ENCODE assay signal across 10 cellular contexts in genomic region chr6:37365791-37366190, GRCh38. TPM values are rescaled to one million over a fixed set of nuclear protein-coding genes. Genes with fewer than 3 reads are reported as not detected.
DNase-seq lines count a peak whose midpoint lies in the region; ATAC-seq and TF ChIP-seq lines count a peak whose summit lies in the region.
"Had no signal": no experiment of that assay in that cellular context is flagged by ENCODE, and none has a peak within 500 bp of the region (broad histone marks: within the 10 kb centered on the region; RNA-seq: fewer than 3 reads in every experiment).

No MANE protein-coding gene starts in this region.

- peaks cover 6% of the 10 kb centered on the region for H3K4me1 ChIP-seq in psoas muscle

- peaks cover 4 to 57% of the 10 kb centered on the region in 2 donors for H3K36me3 ChIP-seq in psoas muscle (ENCODE audit: insufficient read depth in 1 of 2, low read depth in 1 of 2)

- intact Hi-C loops in psoas muscle (cut with DNase I): no loop called here

- no peaks in the 10 kb centered on the region for H3K9me3 ChIP-seq in psoas muscle

- no peak overlapping the region for H3K27ac ChIP-seq in psoas muscle

- WGBS in psoas muscle, 3 donors: 37 to 57% (median 46%) methylated on average over 2 of the region's 2 CpGs

- ATAC-seq in esophagus mucosa (peak; percentile 36), psoas muscle (no peak), GM21825 (IDR thresholded peaks at IDR 0.05; ENCODE audit: unreplicated experiment) (no peak), GM21737 (IDR thresholded peaks at IDR 0.05; ENCODE audit: unreplicated experiment) (no peak), GM18502 (IDR thresholded peaks at IDR 0.05; ENCODE audit: poor library complexity, unreplicated experiment) (no peak)

- no peak overlapping the region for H3K4me3 ChIP-seq in psoas muscle

- peak; percentile 13 for TF ChIP-seq CTCF in psoas muscle (IDR thresholded peaks at IDR 0.05)

- no peaks in the 10 kb centered on the region for H3K27me3 ChIP-seq in psoas muscle (ENCODE audit: insufficient read depth in 3 of 3, low read length in 2 of 3)

- DNase-seq in HCEC 1CT: peak; percentile 3
- peak; percentile 65 for DNase-seq in OCI-M1 (lab: John Stamatoyannopoulos, UW)
- DNase-seq in psoas muscle: no peak
- DNase-seq in activated CD4-positive, alpha-beta T cell treated with anti-CD3 and anti-CD28 coated beads for 4 hours: no peak
- DNase-seq: activated T-cell treated with anti-CD3 and anti-CD28 coated beads for 4 hours; NK-92 treated with Interleukin-12 subunit alpha and Interleukin-12 subunit beta, amount 100 ng/mL, for 24 hours had no signal

RNA-seq across cellular contexts. Expression of gene RNF8, which starts 12.0 kb away (rescaled TPM):
- total RNA-seq in esophagus mucosa (19.0 TPM), psoas muscle (10 to 100 TPM; 10.7 to 17.8 (median 14.2) TPM)
- polyA plus RNA-seq in psoas muscle: 10 to 100 TPM in 2 of 3 donors, 1 to 10 TPM in 1; 9.4 to 28.5 (median 11.1) TPM

Comparison
In these comparisons a context has a peak if more than half of its experiments do, and no peak if none do; other contexts are left out.
1. DNase-seq: peak in HCEC 1CT (single experiment) and OCI-M1 (single experiment); none in psoas muscle (0 of 2) and activated CD4-positive, alpha-beta T cell treated with anti-CD3 and anti-CD28 coated beads for 4 hours (0 of 2).